9 cellular contexts compared by ENCODE assay signal in the genomic region with DNA sequence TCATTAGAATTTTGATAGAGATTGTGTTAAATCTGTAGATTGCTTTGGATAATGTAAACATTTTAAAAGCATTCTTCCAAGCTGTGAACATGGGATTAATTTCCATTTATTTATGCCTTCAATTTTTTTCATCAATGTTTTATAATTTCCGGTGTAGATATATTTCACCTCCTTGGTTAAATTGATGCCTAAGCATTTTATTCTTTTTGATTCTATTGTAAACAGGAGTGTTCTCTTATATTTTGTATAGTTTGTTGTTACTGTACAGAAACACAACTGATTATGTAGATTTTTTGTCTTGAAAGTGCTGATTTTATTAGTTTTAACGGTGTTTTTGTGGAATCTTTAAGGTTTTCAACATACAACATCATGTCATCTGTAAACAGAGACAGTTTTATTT.
"Had no signal": no experiment of that assay in that cellular context is flagged by ENCODE, and none has a peak within 500 bp of the region (broad histone marks: within the 10 kb centered on the region; RNA-seq: fewer than 3 reads in every experiment).

No MANE protein-coding gene starts in this region.

- DNase-seq: IMR-90, Kasumi-1, KBM-7, KG1 had no signal

- H3K27ac Mint-ChIP-seq: IgD-negative memory B cell had no signal

- FAIRE-seq: HepG2, HTR-8/SVneo had no signal

- H3K4me3 Mint-ChIP-seq: IgD-negative memory B cell had no signal

- H3K9ac ChIP-seq: KMS-11 had no signal

- H3K4me2 ChIP-seq: KMS-11 had no signal

- H3K27me3 Mint-ChIP-seq: IgD-negative memory B cell had no signal

- ATAC-seq: HepG2 had no signal

- H3K27ac ChIP-seq: HL-60, KMS-11 had no signal

- H3K4me1 Mint-ChIP-seq: IgD-negative memory B cell had no signal
